Comparison of ENCODE assay signal across 23 cellular contexts in genomic region chr6:160177220-160177619, GRCh38. TPM values are rescaled to one million over a fixed set of nuclear protein-coding genes. Genes with fewer than 3 reads are reported as not detected.
"Had no signal": no experiment of that assay in that cellular context is flagged by ENCODE, and none has a peak within 500 bp of the region (broad histone marks: within the 10 kb centered on the region; RNA-seq: fewer than 3 reads in every experiment).

No MANE protein-coding gene starts in this region.

- H3K27me3 ChIP-seq: ovary, tibial artery had no signal

- H3K9me3 Mint-ChIP-seq: activated B cell treated with CpG ODN at 0.5 μM for 24 hours; activated naive CD4-positive, alpha-beta T cell treated with anti-CD3 and anti-CD28 coated beads, Interleukin-2, amount 10 ng/mL, durations not matched to agents 7 days and 5 days; natural killer cell; stimulated activated naive CD8-positive, alpha-beta T cell treated with anti-CD3 and anti-CD28 coated beads, Interleukin-15, amount 100 ng/mL, for 72 hours; T-helper 1 cell treated with Interleukin-12 subunit alpha and Interleukin-12 subunit beta and Interleukin-4 antibody, amounts not matched to agents 30 μg/mL and 1 μg/mL, for 36 hours had no signal

- H3K9me3 ChIP-seq: left ventricle myocardium inferior, neutrophil, ovary, psoas muscle, tibial artery had no signal

- H3K4me3 ChIP-seq: left ventricle myocardium inferior, ovary, psoas muscle, skin epidermis, tibial artery had no signal

- H3K36me3 ChIP-seq: left ventricle myocardium inferior, neutrophil, ovary, tibial artery had no signal

- H3K27ac ChIP-seq: epithelial cell of prostate, left ventricle myocardium inferior, neutrophil, ovary, psoas muscle, skin epidermis, tibial artery had no signal

- H3K4me1 ChIP-seq: left ventricle myocardium inferior, psoas muscle, tibial artery had no signal

- H3K4me3 Mint-ChIP-seq: activated B cell treated with CpG ODN at 0.5 μM for 24 hours; activated CD4-positive, alpha-beta T cell treated with anti-CD3 and anti-CD28 coated beads for 36 hours; activated naive CD4-positive, alpha-beta T cell treated with anti-CD3 and anti-CD28 coated beads, Interleukin-2, amount 10 ng/mL, durations not matched to agents 7 days and 5 days; natural killer cell; stimulated activated naive CD8-positive, alpha-beta T cell treated with anti-CD3 and anti-CD28 coated beads, Interleukin-15, amount 100 ng/mL, for 72 hours; T-helper 1 cell treated with Interleukin-12 subunit alpha and Interleukin-12 subunit beta and Interleukin-4 antibody, amounts not matched to agents 30 μg/mL and 1 μg/mL, for 36 hours had no signal

- H3K27me3 Mint-ChIP-seq: activated naive CD4-positive, alpha-beta T cell treated with anti-CD3 and anti-CD28 coated beads, Interleukin-2, amount 10 ng/mL, durations not matched to agents 7 days and 5 days had no signal

- H3K27ac Mint-ChIP-seq: activated B cell treated with CpG ODN at 0.5 μM for 24 hours; activated CD4-positive, alpha-beta T cell treated with anti-CD3 and anti-CD28 coated beads for 36 hours; activated naive CD4-positive, alpha-beta T cell treated with anti-CD3 and anti-CD28 coated beads, Interleukin-2, amount 10 ng/mL, durations not matched to agents 7 days and 5 days; natural killer cell; stimulated activated naive CD8-positive, alpha-beta T cell treated with anti-CD3 and anti-CD28 coated beads, Interleukin-15, amount 100 ng/mL, for 72 hours; T-helper 1 cell treated with Interleukin-12 subunit alpha and Interleukin-12 subunit beta and Interleukin-4 antibody, amounts not matched to agents 30 μg/mL and 1 μg/mL, for 36 hours had no signal

- H3K36me3 Mint-ChIP-seq: activated naive CD4-positive, alpha-beta T cell treated with anti-CD3 and anti-CD28 coated beads, Interleukin-2, amount 10 ng/mL, durations not matched to agents 7 days and 5 days; natural killer cell had no signal

- H3K4me1 Mint-ChIP-seq: activated B cell treated with CpG ODN at 0.5 μM for 24 hours; activated CD4-positive, alpha-beta T cell treated with anti-CD3 and anti-CD28 coated beads for 36 hours; activated naive CD4-positive, alpha-beta T cell treated with anti-CD3 and anti-CD28 coated beads, Interleukin-2, amount 10 ng/mL, durations not matched to agents 7 days and 5 days; natural killer cell; stimulated activated naive CD8-positive, alpha-beta T cell treated with anti-CD3 and anti-CD28 coated beads, Interleukin-15, amount 100 ng/mL, for 72 hours had no signal

- DNase-seq: activated B cell treated with CpG ODN at 0.5 μM for 24 hours; activated CD4-positive, alpha-beta T cell treated with anti-CD3 and anti-CD28 coated beads for 36 hours; activated CD4-positive, alpha-beta T cell treated with anti-CD3 and anti-CD28 coated beads, Interleukin-2, amount 50 U/mL, for 48 hours; activated effector memory CD4-positive, alpha-beta T cell treated with anti-CD3 and anti-CD28 coated beads, Interleukin-2, amount 50 U/mL, for 16 hours; activated naive CD4-positive, alpha-beta T cell treated with anti-CD3 and anti-CD28 coated beads, Interleukin-2, amount 10 ng/mL, durations not matched to agents 7 days and 5 days; cerebellar nuclear complex; cortex of kidney; kidney; left ventricle myocardium inferior; mammary epithelial cell; midbrain; natural killer cell; ovary; psoas muscle; right cardiac atrium; stimulated activated CD4-positive, alpha-beta T cell treated with anti-CD3 and anti-CD28 coated beads, Interleukin-1b, Interleukin-23, amount 100 ng/mL, for 48 hours; stimulated activated naive CD8-positive, alpha-beta T cell treated with anti-CD3 and anti-CD28 coated beads, Interleukin-15, amount 100 ng/mL, for 72 hours; tibial artery had no signal

RNA-seq across cellular contexts. Expression of gene SLC22A1, which starts 55.6 kb away (rescaled TPM):
- total RNA-seq: glomerular endothelial cell had no signal
